14 cellular contexts compared by ENCODE assay signal in genomic region chr7:90764848-90765570, GRCh38.
DNase-seq lines count a peak whose midpoint lies in the region; ATAC-seq and TF ChIP-seq lines count a peak whose summit lies in the region.
"Had no signal": no experiment of that assay in that cellular context is flagged by ENCODE, and none has a peak within 500 bp of the region (broad histone marks: within the 10 kb centered on the region; RNA-seq: fewer than 3 reads in every experiment).

No MANE protein-coding gene starts in this region.

- peaks cover 0 to 7% of the 10 kb centered on the region in 2 experiments; a peak in 2 of 4 replicates for H3K79me1 ChIP-seq in IMR-90 (ENCODE audit: low read depth in 1 of 2, low read length in 2 of 2)

- no peak overlapping the region for H4K8ac ChIP-seq in IMR-90 (ENCODE audit: low read depth in 2 of 2, low read length in 2 of 2)

- H3K27me3 ChIP-seq in IMR-90 (ENCODE audit: control insufficient read depth, insufficient read depth, low read length) (no peaks in the 10 kb centered on the region), tibial nerve (no peaks in the 10 kb centered on the region)
- H3K27me3 ChIP-seq: upper lobe of right lung had no signal

- H3K9ac ChIP-seq in IMR-90 (ENCODE audit: low read depth, low read length) = no peak overlapping the region

- no TSS peak for BruUV-seq in IMR-90 (replicated peaks; lab: Mats Ljungman, UMichigan)

- dilution Hi-C loops in IMR-90 (cut with HindIII; ENCODE audit: low sequenced_read_pairs, unreplicated experiment) = no loop called here

- H3K56ac ChIP-seq in IMR-90 (ENCODE audit: extremely low read depth, insufficient read depth, low read length) = no peak overlapping the region

- peaks cover 5% of the 10 kb centered on the region; the same call in 1 of the 2 replicates for H3K4me1 ChIP-seq in IMR-90 (ENCODE audit: control insufficient read depth, insufficient read depth, low read length)
- H3K4me1 ChIP-seq in tibial nerve = peaks cover 0 to 21% (median 4%) of the 10 kb centered on the region in 4 donors
- H3K4me1 ChIP-seq: upper lobe of right lung had no signal

- H4K91ac ChIP-seq in IMR-90 (ENCODE audit: insufficient read depth, low read depth, low read length) = no peak overlapping the region

- H3K27ac Mint-ChIP-seq in progenitor cell of endocrine pancreas = peak overlapping the region; percentile 63
- H3K27ac Mint-ChIP-seq: activated naive CD4-positive, alpha-beta T cell treated with anti-CD3 and anti-CD28 coated beads, Interleukin-2, amount 50 U/mL, for 24 hours; naive thymus-derived CD4-positive, alpha-beta T cell had no signal

- H3K4ac ChIP-seq in IMR-90 (ENCODE audit: low read depth, low read length) = no peak overlapping the region

- POLR2A ChIA-PET in IMR-90 (lab: Charles Lee; ENCODE audit: unreplicated experiment) = no interaction called here

- H3K4me3 ChIP-seq in IMR-90 (ENCODE audit: insufficient read depth, low read depth, low read length) (no peak overlapping the region), tibial nerve (no peak overlapping the region)
- H3K4me3 ChIP-seq: skin epidermis, upper lobe of right lung had no signal

- TF ChIP-seq CTCF in IMR-90 (conservative IDR thresholded peaks at IDR 0.05; ENCODE audit: low read depth, low read length) = no peak
- TF ChIP-seq CTCF in progenitor cell of endocrine pancreas (IDR thresholded peaks at IDR 0.05; ENCODE audit: unreplicated experiment) = no peak
- no peak for TF ChIP-seq CTCF in tibial nerve (IDR thresholded peaks at IDR 0.05)

- no peak overlapping the region for H2BK120ac ChIP-seq in IMR-90 (ENCODE audit: low read depth, low read length)

- in situ Hi-C loops in IMR-90 (cut with MboI; ENCODE audit: low sequenced_read_pairs) = no loop called here

- no peak overlapping the region for H2AK5ac ChIP-seq in IMR-90 (ENCODE audit: low read depth, low read length)

- no peaks in the 10 kb centered on the region for H4K20me1 ChIP-seq in IMR-90 (ENCODE audit: insufficient read depth, low read length)

- WGBS in IMR-90 (ENCODE audit: extremely low coverage in 2 of 2, insufficient read length in 1 of 2), 2 experiments = no CpG with 5 or more reads among the region's 2 CpGs
- 78 to 79% methylated on average over 2 of the region's 2 CpGs for WGBS in tibial nerve, 2 donors

- H2AFZ ChIP-seq in IMR-90 (replicated peaks; ENCODE audit: low read length, poor library complexity) = no peak overlapping the region

- H3K4me2 ChIP-seq in IMR-90 (ENCODE audit: low read depth, low read length) = no peak overlapping the region

- H3K36me3 Mint-ChIP-seq in progenitor cell of endocrine pancreas (ENCODE audit: insufficient read depth) = peaks cover 2% of the 10 kb centered on the region
- H3K36me3 Mint-ChIP-seq: activated naive CD4-positive, alpha-beta T cell treated with anti-CD3 and anti-CD28 coated beads, Interleukin-2, amount 50 U/mL, for 24 hours; naive thymus-derived CD4-positive, alpha-beta T cell had no signal

- ATAC-seq in GM21619 (IDR thresholded peaks at IDR 0.05; ENCODE audit: unreplicated experiment) = peak; percentile 62
- no peak for ATAC-seq in IMR-90 (ENCODE audit: low read depth)
- no peak for ATAC-seq in GM21381 (IDR thresholded peaks at IDR 0.05; ENCODE audit: unreplicated experiment)
- ATAC-seq: naive thymus-derived CD4-positive, alpha-beta T cell; PC-3; upper lobe of right lung had no signal

- CTCF ChIA-PET in IMR-90 (lab: Yijun Ruan, JAX) = interaction anchor here (0.6 to 1.5 kb wide), 4 partner anchors 9 to 284 kb away, joined by 3 to 4 read pairs (median 3); no protein-coding TSS in a partner anchor

- H3K27me3 Mint-ChIP-seq in progenitor cell of endocrine pancreas = no peaks in the 10 kb centered on the region
- H3K27me3 Mint-ChIP-seq: activated naive CD4-positive, alpha-beta T cell treated with anti-CD3 and anti-CD28 coated beads, Interleukin-2, amount 50 U/mL, for 24 hours; naive thymus-derived CD4-positive, alpha-beta T cell had no signal

- H3K27ac ChIP-seq in IMR-90 (ENCODE audit: insufficient read depth, low read length) = no peak overlapping the region
- peak overlapping the region in 1 of 4 donors; percentile 30 for H3K27ac ChIP-seq in tibial nerve
- H3K27ac ChIP-seq: skin epidermis, upper lobe of right lung had no signal

- no peak overlapping the region for H2BK5ac ChIP-seq in IMR-90 (ENCODE audit: low read depth, low read length, poor library complexity, severe bottlenecking)

- no peak overlapping the region for H3K4me3 Mint-ChIP-seq in progenitor cell of endocrine pancreas (ENCODE audit: low read depth)
- H3K4me3 Mint-ChIP-seq: activated naive CD4-positive, alpha-beta T cell treated with anti-CD3 and anti-CD28 coated beads, Interleukin-2, amount 50 U/mL, for 24 hours; naive thymus-derived CD4-positive, alpha-beta T cell had no signal

- no peak overlapping the region for H2AK9ac ChIP-seq in IMR-90 (replicated peaks; ENCODE audit: low read depth, low read length, poor library complexity)

- TF ChIP-seq RAD21 in IMR-90 (IDR thresholded peaks at IDR 0.05; ENCODE audit: low read length) = no peak

- intact Hi-C loops in IMR-90 (cut with micrococcal nuclease) = loop anchor here (5.0 to 10.0 kb wide), 2 partner anchors 168 to 310 kb away; partner anchors contain the start of gene CDK14

- no peak overlapping the region for H2BK20ac ChIP-seq in IMR-90 (ENCODE audit: low read depth, low read length)

- H3K14ac ChIP-seq in IMR-90 (replicated peaks; ENCODE audit: low read depth, low read length) = no peak overlapping the region

- DNase-seq in IMR-90 (no peak), fibroblast of gingiva (ENCODE audit: low read depth) (peak; percentile 15), progenitor cell of endocrine pancreas (ENCODE audit: low spot score, unreplicated experiment) (no peak), tibial nerve (ENCODE audit: low spot score in 2 of 2) (no peak), T1000 (lab: John Stamatoyannopoulos, UW) (no peak), NCI-H774 (lab: John Stamatoyannopoulos, UW) (no peak)
- DNase-seq: naive thymus-derived CD4-positive, alpha-beta T cell; NCI-H2171 treated with DMSO at 0.1 percent for 48 hours; PC-3; upper lobe of right lung had no signal

- H3K23ac ChIP-seq in IMR-90 (ENCODE audit: low read depth, low read length) = no peak overlapping the region

- TF ChIP-seq EP300 in tibial nerve (IDR thresholded peaks at IDR 0.05) = no peak

- H3K18ac ChIP-seq in IMR-90 (ENCODE audit: low read depth, low read length) = peak overlapping the region; percentile 2; the same call in 1 of the 2 replicates

- H3K4me1 Mint-ChIP-seq in progenitor cell of endocrine pancreas (ENCODE audit: low read depth) = peaks cover 64% of the 10 kb centered on the region
- H3K4me1 Mint-ChIP-seq: activated naive CD4-positive, alpha-beta T cell treated with anti-CD3 and anti-CD28 coated beads, Interleukin-2, amount 50 U/mL, for 24 hours; naive thymus-derived CD4-positive, alpha-beta T cell had no signal

- H3K36me3 ChIP-seq in IMR-90 (ENCODE audit: control insufficient read depth, insufficient read depth, low read length) (no peaks in the 10 kb centered on the region), tibial nerve (no peaks in the 10 kb centered on the region)
- H3K36me3 ChIP-seq: upper lobe of right lung had no signal

- no peak for TF ChIP-seq POLR2A in IMR-90 (IDR thresholded peaks at IDR 0.05; ENCODE audit: low read depth, low read length)
- TF ChIP-seq POLR2A in tibial nerve (IDR thresholded peaks at IDR 0.05) = no peak

- 0 out of 2 replicates have a peak, but pooled peaks cover 4% of the 10 kb centered on the region for H3K9me1 ChIP-seq in IMR-90 (ENCODE audit: insufficient read depth, low read length)

- H4K5ac ChIP-seq in IMR-90 (ENCODE audit: low read depth, low read length) = no peak overlapping the region

- no peak overlapping the region for H2BK15ac ChIP-seq in IMR-90 (ENCODE audit: low read depth, low read length)

- no peaks in the 10 kb centered on the region for H3K9me3 ChIP-seq in IMR-90 (ENCODE audit: control insufficient read depth, insufficient read depth, low read length)
- H3K9me3 ChIP-seq in tibial nerve = no peaks in the 10 kb centered on the region
- H3K9me3 ChIP-seq: upper lobe of right lung had no signal

- H3K9me3 Mint-ChIP-seq in progenitor cell of endocrine pancreas (ENCODE audit: low read depth) = no peaks in the 10 kb centered on the region
- H3K9me3 Mint-ChIP-seq: activated naive CD4-positive, alpha-beta T cell treated with anti-CD3 and anti-CD28 coated beads, Interleukin-2, amount 50 U/mL, for 24 hours had no signal

TF ChIP-seq in IMR-90, 13 proteins besides CTCF, POLR2A, EP300 and RAD21:
- no peak for TF ChIP-seq CEBPB (IDR thresholded peaks at IDR 0.05; ENCODE audit: low read depth, low read length)
- TF ChIP-seq MAZ (IDR thresholded peaks at IDR 0.05; ENCODE audit: borderline replicate concordance, low read depth, low read length) = no peak
- TF ChIP-seq FOS (IDR thresholded peaks at IDR 0.05; ENCODE audit: low read depth, low read length) = no peak
- TF ChIP-seq MXI1 (IDR thresholded peaks at IDR 0.05; ENCODE audit: borderline replicate concordance, low read depth, low read length) = no peak
- TF ChIP-seq SMC3 (IDR thresholded peaks at IDR 0.05; ENCODE audit: low read depth, low read length) = no peak
- TF ChIP-seq MAFK (IDR thresholded peaks at IDR 0.05; ENCODE audit: low read depth, low read length) = no peak
- no peak for TF ChIP-seq NFE2L2 (IDR thresholded peaks at IDR 0.05; ENCODE audit: low read depth, low read length)
- no peak for TF ChIP-seq BHLHE40 (IDR thresholded peaks at IDR 0.05; ENCODE audit: low read depth, low read length)
- TF ChIP-seq ELK1 (IDR thresholded peaks at IDR 0.05; ENCODE audit: borderline replicate concordance, low read depth, low read length) = no peak
- no peak for TF ChIP-seq USF2 (IDR thresholded peaks at IDR 0.05; ENCODE audit: low read depth, low read length)
- TF ChIP-seq CHD1 (IDR thresholded peaks at IDR 0.05; ENCODE audit: low read depth, low read length) = no peak
